Comparison of ENCODE assay signal across 3 cellular contexts in the genomic region with DNA sequence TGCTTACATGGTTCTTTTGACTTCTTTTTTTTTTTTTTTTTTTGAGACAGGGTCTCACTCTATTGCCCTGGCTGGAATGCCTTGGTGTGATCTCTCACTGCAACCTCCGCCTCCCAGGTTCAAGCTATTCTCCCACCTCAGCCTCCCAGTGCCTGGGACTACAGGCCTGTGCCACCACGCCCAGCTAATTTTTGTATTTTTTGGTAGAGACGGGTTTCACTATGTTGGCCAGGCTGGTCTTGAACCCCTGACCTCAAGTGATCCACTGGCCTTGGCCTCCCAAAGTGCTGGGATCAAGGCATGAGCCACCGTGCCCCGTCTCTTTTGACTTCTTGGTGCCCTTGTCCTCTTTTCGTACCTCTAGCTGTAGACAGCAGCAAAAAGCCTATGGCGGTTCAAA. TPM values are rescaled to one million over a fixed set of nuclear protein-coding genes. Genes with fewer than 3 reads are reported as not detected.
"Had no signal": no experiment of that assay in that cellular context is flagged by ENCODE, and none has a peak within 500 bp of the region (broad histone marks: within the 10 kb centered on the region; RNA-seq: fewer than 3 reads in every experiment).

No MANE protein-coding gene starts in this region.

RNA-seq across cellular contexts. Expression of a gene that starts 4.8 kb away (rescaled TPM):
- total RNA-seq: GM23248, HT1080 had no signal
- polyA plus RNA-seq: IgD-negative memory B cell had no signal
